ENCODE assay signal across 8 cellular contexts in the genomic region with DNA sequence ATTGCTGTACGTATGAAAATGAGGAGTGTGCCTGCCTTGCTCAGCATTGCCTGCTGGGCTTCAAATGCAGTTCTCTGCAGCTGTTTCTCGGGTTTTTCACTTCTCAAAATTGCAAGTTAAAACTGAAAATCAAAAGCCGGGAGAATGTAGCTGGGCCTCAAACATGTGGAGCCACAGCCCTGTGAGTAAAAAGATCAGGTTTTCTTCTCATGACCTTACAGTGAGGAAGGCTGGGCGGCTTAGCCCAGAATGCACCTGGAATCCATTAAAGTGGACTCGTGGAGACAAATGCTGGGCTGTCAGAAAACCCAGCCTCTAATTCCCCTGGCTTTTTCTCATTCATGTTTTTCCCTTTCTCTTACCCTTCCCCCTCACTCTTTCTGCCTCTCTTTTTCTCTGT. TPM values are rescaled to one million over a fixed set of nuclear protein-coding genes. Genes with fewer than 3 reads are reported as not detected.
DNase-seq lines count a peak whose midpoint lies in the region; ATAC-seq and TF ChIP-seq lines count a peak whose summit lies in the region.

No MANE protein-coding gene starts in this region.

- H2AFZ ChIP-seq in IMR-90 (replicated peaks; ENCODE audit: low read length, poor library complexity): no peak overlapping the region

- POLR2A ChIA-PET in IMR-90 (lab: Charles Lee; ENCODE audit: unreplicated experiment): no interaction called here

- H3K9me1 ChIP-seq in IMR-90 (ENCODE audit: insufficient read depth, low read length): peaks cover 15% of the 10 kb centered on the region

- ATAC-seq in GM21619 (IDR thresholded peaks at IDR 0.05; ENCODE audit: unreplicated experiment): peak; percentile 63
- no peak for ATAC-seq in IMR-90 (ENCODE audit: low read depth)
- peak in 6 of 8 donors; percentile 50 to 66 (median 62) for ATAC-seq in heart right ventricle

- H3K56ac ChIP-seq in IMR-90 (ENCODE audit: extremely low read depth, insufficient read depth, low read length): 0 out of 2 replicates have a peak overlapping the region, but pooled peaks have one; percentile 43

- dilution Hi-C loops in IMR-90 (cut with HindIII; ENCODE audit: low sequenced_read_pairs, unreplicated experiment): no loop called here

- WGBS in IMR-90 (ENCODE audit: extremely low coverage in 2 of 2, insufficient read length in 1 of 2), 2 experiments: 18% methylated on average over 2 of the region's 5 CpGs; no CpG with 5 or more reads in 1 of the 2 experiments
- 47 to 64% methylated on average over 5 of the region's 5 CpGs for WGBS in heart right ventricle, 2 donors

- peaks cover 3% of the 10 kb centered on the region; the same call in 1 of the 2 replicates for H4K20me1 ChIP-seq in IMR-90 (ENCODE audit: insufficient read depth, low read length)

- peaks cover 35 to 61% of the 10 kb centered on the region in 2 experiments for H3K79me1 ChIP-seq in IMR-90 (ENCODE audit: low read depth in 1 of 2, low read length in 2 of 2)

- BruUV-seq in IMR-90 (replicated peaks; lab: Mats Ljungman, UMichigan): no TSS peak

- H2AK5ac ChIP-seq in IMR-90 (ENCODE audit: low read depth, low read length): 0 out of 2 replicates have a peak overlapping the region, but pooled peaks have one; percentile 29

- 0 out of 2 replicates have a peak overlapping the region, but pooled peaks have one; percentile 2 for H3K14ac ChIP-seq in IMR-90 (replicated peaks; ENCODE audit: low read depth, low read length)

- no peak overlapping the region for H3K9ac ChIP-seq in IMR-90 (ENCODE audit: low read depth, low read length)

- H3K4me3 ChIP-seq in IMR-90 (ENCODE audit: insufficient read depth, low read depth, low read length) (no peak overlapping the region), heart right ventricle (peak overlapping the region in 5 of 10 donors; percentile 11 to 33 (median 14))

- H3K18ac ChIP-seq in IMR-90 (ENCODE audit: low read depth, low read length): no peak overlapping the region; the same call in 1 of the 2 replicates

- in situ Hi-C loops in IMR-90 (cut with MboI; ENCODE audit: low sequenced_read_pairs): no loop called here

- H3K27ac ChIP-seq in IMR-90 (ENCODE audit: insufficient read depth, low read length): peak overlapping the region; percentile 55; the same call in 1 of the 2 replicates
- peak overlapping the region in 9 of 10 donors; percentile 5 to 73 (median 49) for H3K27ac ChIP-seq in heart right ventricle

- H4K8ac ChIP-seq in IMR-90 (ENCODE audit: low read depth in 2 of 2, low read length in 2 of 2): peak overlapping the region in 1 of 2 experiments; percentile 56; a peak in 3 of 4 replicates

- H3K4me1 ChIP-seq in IMR-90 (ENCODE audit: control insufficient read depth, insufficient read depth, low read length): peaks cover 13% of the 10 kb centered on the region
- H3K4me1 ChIP-seq in heart right ventricle: peaks cover 0 to 64% (median 17%) of the 10 kb centered on the region in 9 donors

- H3K4me2 ChIP-seq in IMR-90 (ENCODE audit: low read depth, low read length): peak overlapping the region; percentile 70

- no peak for TF ChIP-seq POLR2A in IMR-90 (IDR thresholded peaks at IDR 0.05; ENCODE audit: low read depth, low read length)

- peak overlapping the region; percentile 50 for H2BK120ac ChIP-seq in IMR-90 (ENCODE audit: low read depth, low read length)

- no peak overlapping the region for H4K5ac ChIP-seq in IMR-90 (ENCODE audit: low read depth, low read length)

- peaks cover 4% of the 10 kb centered on the region for H3K36me3 ChIP-seq in IMR-90 (ENCODE audit: control insufficient read depth, insufficient read depth, low read length)
- H3K36me3 ChIP-seq in heart right ventricle: peaks cover 0 to 6% (median 0%) of the 10 kb centered on the region in 9 donors

- H3K27me3 ChIP-seq in IMR-90 (ENCODE audit: control insufficient read depth, insufficient read depth, low read length): no peaks in the 10 kb centered on the region
- H3K27me3 ChIP-seq in heart right ventricle: no peaks in the 10 kb centered on the region

- H3K9me3 ChIP-seq in IMR-90 (ENCODE audit: control insufficient read depth, insufficient read depth, low read length) (no peaks in the 10 kb centered on the region), heart right ventricle (no peaks in the 10 kb centered on the region)

- TF ChIP-seq CTCF in IMR-90 (conservative IDR thresholded peaks at IDR 0.05; ENCODE audit: low read depth, low read length) (no peak), heart right ventricle (IDR thresholded peaks at IDR 0.05) (no peak)

- H2BK20ac ChIP-seq in IMR-90 (ENCODE audit: low read depth, low read length): 0 out of 2 replicates have a peak overlapping the region, but pooled peaks have one; percentile 27

- no peak overlapping the region for H2AK9ac ChIP-seq in IMR-90 (replicated peaks; ENCODE audit: low read depth, low read length, poor library complexity)

- peak overlapping the region; percentile 60 for H4K91ac ChIP-seq in IMR-90 (ENCODE audit: insufficient read depth, low read depth, low read length)

- peak overlapping the region; percentile 52 for H3K4ac ChIP-seq in IMR-90 (ENCODE audit: low read depth, low read length)

- DNase-seq in ELR (ENCODE audit: low read depth) (peak; percentile 33), IMR-90 (peak; percentile 84), heart right ventricle (no peak), superior temporal gyrus (ENCODE audit: extremely low spot score) (no peak), activated gamma-delta T cell (lab: John Stamatoyannopoulos, UW) (no peak), T-helper 9 cell (no peak)
- no peak for DNase-seq in activated CD4-positive, CD25-positive, alpha-beta regulatory T cell treated with anti-CD3 and anti-CD28 coated beads, Interleukin-2, amount 50 U/mL, for 72 hours

- no peak for TF ChIP-seq RAD21 in IMR-90 (IDR thresholded peaks at IDR 0.05; ENCODE audit: low read length)

- H2BK5ac ChIP-seq in IMR-90 (ENCODE audit: low read depth, low read length, poor library complexity, severe bottlenecking): peak overlapping the region; percentile 76

- CTCF ChIA-PET in IMR-90 (lab: Yijun Ruan, JAX): interaction anchor here (0.6 kb wide), 1 partner anchor 16 kb away, joined by 3 read pairs; no protein-coding TSS in a partner anchor

- no peak overlapping the region for H2BK15ac ChIP-seq in IMR-90 (ENCODE audit: low read depth, low read length)

- intact Hi-C loops in IMR-90 (cut with micrococcal nuclease) (no loop called here), heart right ventricle (cut with DNase I) (no loop called here)

- H3K23ac ChIP-seq in IMR-90 (ENCODE audit: low read depth, low read length): peak overlapping the region; percentile 82

TF ChIP-seq in IMR-90, 13 proteins besides CTCF, POLR2A, EP300 and RAD21:
- TF ChIP-seq BHLHE40 (IDR thresholded peaks at IDR 0.05; ENCODE audit: low read depth, low read length) (no peak), MAZ (IDR thresholded peaks at IDR 0.05; ENCODE audit: borderline replicate concordance, low read depth, low read length) (no peak), FOS (IDR thresholded peaks at IDR 0.05; ENCODE audit: low read depth, low read length) (no peak), SMC3 (IDR thresholded peaks at IDR 0.05; ENCODE audit: low read depth, low read length) (no peak), NFE2L2 (IDR thresholded peaks at IDR 0.05; ENCODE audit: low read depth, low read length) (no peak), RCOR1 (IDR thresholded peaks at IDR 0.05; ENCODE audit: insufficient replicate concordance, low read length) (no peak), MXI1 (IDR thresholded peaks at IDR 0.05; ENCODE audit: borderline replicate concordance, low read depth, low read length) (no peak), MAFK (IDR thresholded peaks at IDR 0.05; ENCODE audit: low read depth, low read length) (no peak), CEBPB (IDR thresholded peaks at IDR 0.05; ENCODE audit: low read depth, low read length) (no peak), CHD1 (IDR thresholded peaks at IDR 0.05; ENCODE audit: low read depth, low read length) (no peak), RFX5 (IDR thresholded peaks at IDR 0.05; ENCODE audit: low read depth, low read length) (no peak)
- TF ChIP-seq, protein P1, sequence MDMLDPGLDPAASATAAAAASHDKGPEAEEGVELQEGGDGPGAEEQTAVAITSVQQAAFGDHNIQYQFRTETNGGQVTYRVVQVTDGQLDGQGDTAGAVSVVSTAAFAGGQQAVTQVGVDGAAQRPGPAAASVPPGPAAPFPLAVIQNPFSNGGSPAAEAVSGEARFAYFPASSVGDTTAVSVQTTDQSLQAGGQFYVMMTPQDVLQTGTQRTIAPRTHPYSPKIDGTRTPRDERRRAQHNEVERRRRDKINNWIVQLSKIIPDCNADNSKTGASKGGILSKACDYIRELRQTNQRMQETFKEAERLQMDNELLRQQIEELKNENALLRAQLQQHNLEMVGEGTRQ (IDR thresholded peaks at IDR 0.05; ENCODE audit: low read depth, low read length): no peak
- TF ChIP-seq, protein P2, sequence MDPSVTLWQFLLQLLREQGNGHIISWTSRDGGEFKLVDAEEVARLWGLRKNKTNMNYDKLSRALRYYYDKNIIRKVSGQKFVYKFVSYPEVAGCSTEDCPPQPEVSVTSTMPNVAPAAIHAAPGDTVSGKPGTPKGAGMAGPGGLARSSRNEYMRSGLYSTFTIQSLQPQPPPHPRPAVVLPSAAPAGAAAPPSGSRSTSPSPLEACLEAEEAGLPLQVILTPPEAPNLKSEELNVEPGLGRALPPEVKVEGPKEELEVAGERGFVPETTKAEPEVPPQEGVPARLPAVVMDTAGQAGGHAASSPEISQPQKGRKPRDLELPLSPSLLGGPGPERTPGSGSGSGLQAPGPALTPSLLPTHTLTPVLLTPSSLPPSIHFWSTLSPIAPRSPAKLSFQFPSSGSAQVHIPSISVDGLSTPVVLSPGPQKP (IDR thresholded peaks at IDR 0.05; ENCODE audit: borderline replicate concordance, low read depth, low read length): no peak

RNA-seq across cellular contexts. Expression of a gene that starts 34.4 kb away (rescaled TPM):
- total RNA-seq in IMR-90 (2012; rRNA removed) (132 and 154 TPM in 2 replicates), heart right ventricle (10 to 100 TPM in 8 of 10 donors, 1 to 10 TPM in 2; 8.8 to 25.4 (median 12.7) TPM)
- polyA plus RNA-seq in IMR-90 (2012; rRNA removed) (43.9 and 48.0 TPM in 2 replicates), heart right ventricle (1 to 10 TPM; 3.8 to 5.1 TPM)
- polyA plus RNA-seq in IMR-90 (2012; cell fraction: cytosol; rRNA removed): 19.3 and 19.7 TPM in 2 replicates
- 23.4 and 39.5 TPM in 2 replicates for polyA plus RNA-seq in IMR-90 (2012; cell fraction: nucleus; rRNA removed; ENCODE audit: low replicate concordance)

RNA-seq across cellular contexts. Expression of a gene that starts 56.0 kb away (rescaled TPM):
- total RNA-seq in IMR-90 (2012; rRNA removed) (0.72 and 0.83 TPM in 2 replicates), heart right ventricle (10 to 100 TPM in 1 of 10 donors, 1 to 10 TPM in 4, under 1 TPM in 3, not detected in 2; 0.45 to 40.8 (median 1.5) TPM)
- polyA plus RNA-seq in IMR-90 (2012; rRNA removed) (1.1 and 1.5 TPM in 2 replicates), heart right ventricle (1 to 10 TPM; 1.5 to 2.6 TPM)
- 1.4 and 1.8 TPM in 2 replicates for polyA plus RNA-seq in IMR-90 (2012; cell fraction: cytosol; rRNA removed)
- 0.30 and 0.62 TPM in 2 replicates for polyA plus RNA-seq in IMR-90 (2012; cell fraction: nucleus; rRNA removed; ENCODE audit: low replicate concordance)

Comparison
In these comparisons a context has a peak if more than half of its experiments do, and no peak if none do; other contexts are left out.
1. DNase-seq: peak in ELR (single experiment) and IMR-90 (single experiment); none in heart right ventricle (0 of 2), superior temporal gyrus (single experiment), activated gamma-delta T cell (single experiment), activated CD4-positive, CD25-positive, alpha-beta regulatory T cell treated with anti-CD3 and anti-CD28 coated beads, Interleukin-2, amount 50 U/mL, for 72 hours (single experiment) and T-helper 9 cell (single experiment).